ENCODE assay signal across 8 cellular contexts in the genomic region with DNA sequence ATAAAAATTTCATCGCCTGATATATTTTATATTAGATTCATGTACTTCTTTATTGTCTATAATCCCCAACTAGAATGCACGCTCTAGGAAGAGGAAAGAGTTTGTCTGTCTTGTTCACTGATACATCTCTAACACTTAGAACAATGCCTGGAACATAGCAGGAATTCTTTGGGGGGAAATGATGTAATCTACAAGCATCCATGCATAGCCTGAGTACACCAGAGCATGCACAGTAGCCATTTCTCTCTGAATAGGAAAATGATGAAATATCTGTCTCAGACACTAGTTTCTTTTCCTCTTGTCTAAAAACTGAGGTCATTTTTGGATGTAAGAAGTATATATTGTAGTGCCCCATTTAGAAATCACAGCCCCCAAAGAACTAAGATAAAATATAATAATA.
A peak's percentile ranks its signal among the peaks of the same experiment; 100 is the strongest.
DNase-seq lines count a peak whose midpoint lies in the region; ATAC-seq lines count a peak whose summit lies in the region.
"Had no signal": no experiment of that assay in that cellular context is flagged by ENCODE, and none has a peak within 500 bp of the region (broad histone marks: within the 10 kb centered on the region; RNA-seq: fewer than 3 reads in every experiment).

No MANE protein-coding gene starts in this region.

- ATAC-seq in GM21423 (IDR thresholded peaks at IDR 0.05; ENCODE audit: unreplicated experiment) = no peak

- DNase-seq in GM04503 (ENCODE audit: low read depth) (peak; percentile 34), MV-4-11 (lab: John Stamatoyannopoulos, UW) (peak; percentile 85), epithelial cell of prostate (ENCODE audit: low read depth, low spot score) (no peak), putamen (ENCODE audit: low spot score) (peak; percentile 23), NK-92 (lab: John Stamatoyannopoulos, UW; ENCODE audit: unreplicated experiment) (no peak)
- no peak for DNase-seq in NK-92 treated with Interleukin-12 subunit alpha and Interleukin-12 subunit beta, amount 100 ng/mL, for 24 hours (lab: John Stamatoyannopoulos, UW)
- DNase-seq: NCI-H1930 had no signal

- H3K27ac ChIP-seq in epithelial cell of prostate = peak overlapping the region; percentile 59

Comparison
In these comparisons a context has a peak if more than half of its experiments do, and no peak if none do; other contexts are left out.
1. DNase-seq: peak in GM04503 (single experiment), MV-4-11 (single experiment) and putamen (single experiment); none in epithelial cell of prostate (single experiment), NK-92 (single experiment) and NK-92 treated with Interleukin-12 subunit alpha and Interleukin-12 subunit beta, amount 100 ng/mL, for 24 hours (single experiment).